In the genomic region with DNA sequence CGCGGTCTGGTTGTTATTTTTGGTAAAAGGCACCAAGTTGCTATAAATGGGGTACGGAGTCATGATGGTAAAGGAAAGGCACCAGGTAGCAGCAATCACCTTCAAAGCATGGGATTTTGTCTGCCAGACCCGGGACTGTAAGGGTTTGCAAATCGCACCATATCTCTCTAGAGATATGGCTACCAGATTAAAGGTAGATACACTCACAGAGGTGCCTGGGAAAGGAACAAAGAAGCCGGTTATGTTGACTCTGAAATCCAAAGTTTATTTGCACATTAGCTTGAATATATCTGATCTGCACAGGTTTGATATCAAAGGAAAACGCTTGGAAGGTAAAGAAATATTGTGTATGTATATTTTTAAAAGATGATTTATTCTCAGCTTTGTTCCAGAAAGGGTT, we compare ENCODE assay signal across 10 cellular contexts. TPM values are rescaled to one million over a fixed set of nuclear protein-coding genes. Genes with fewer than 3 reads are reported as not detected.
"Had no signal": no experiment of that assay in that cellular context is flagged by ENCODE, and none has a peak within 500 bp of the region (broad histone marks: within the 10 kb centered on the region; RNA-seq: fewer than 3 reads in every experiment).

No MANE protein-coding gene starts in this region.

- H3K36me3 Mint-ChIP-seq: IgD-negative memory B cell had no signal

- H3K9me3 ChIP-seq: HAP-1 had no signal

- H3K27ac Mint-ChIP-seq: HFFc6, IgD-negative memory B cell had no signal

- H3K4me3 ChIP-seq: HAP-1 had no signal

- H3K36me3 ChIP-seq: HAP-1 had no signal

- DNase-seq: GOT3, H7, HFFc6, KBM-7 had no signal

- H3K9me3 Mint-ChIP-seq: HFFc6, IgD-negative memory B cell had no signal

- H3K4me1 ChIP-seq: HAP-1 had no signal

- H3K27ac ChIP-seq: HL-60 had no signal

- H3K4me1 Mint-ChIP-seq: IgD-negative memory B cell had no signal

- H3K4me3 Mint-ChIP-seq: HFFc6, IgD-negative memory B cell had no signal

RNA-seq across cellular contexts. Expression of gene CCKAR, which starts 4.6 kb away (rescaled TPM):
- total RNA-seq: H4, H7, HepG2, HFFc6, HT1080 had no signal
- polyA plus RNA-seq: HepG2, IgD-negative memory B cell had no signal
